1 cellular context compared by ENCODE assay signal in the genomic region with DNA sequence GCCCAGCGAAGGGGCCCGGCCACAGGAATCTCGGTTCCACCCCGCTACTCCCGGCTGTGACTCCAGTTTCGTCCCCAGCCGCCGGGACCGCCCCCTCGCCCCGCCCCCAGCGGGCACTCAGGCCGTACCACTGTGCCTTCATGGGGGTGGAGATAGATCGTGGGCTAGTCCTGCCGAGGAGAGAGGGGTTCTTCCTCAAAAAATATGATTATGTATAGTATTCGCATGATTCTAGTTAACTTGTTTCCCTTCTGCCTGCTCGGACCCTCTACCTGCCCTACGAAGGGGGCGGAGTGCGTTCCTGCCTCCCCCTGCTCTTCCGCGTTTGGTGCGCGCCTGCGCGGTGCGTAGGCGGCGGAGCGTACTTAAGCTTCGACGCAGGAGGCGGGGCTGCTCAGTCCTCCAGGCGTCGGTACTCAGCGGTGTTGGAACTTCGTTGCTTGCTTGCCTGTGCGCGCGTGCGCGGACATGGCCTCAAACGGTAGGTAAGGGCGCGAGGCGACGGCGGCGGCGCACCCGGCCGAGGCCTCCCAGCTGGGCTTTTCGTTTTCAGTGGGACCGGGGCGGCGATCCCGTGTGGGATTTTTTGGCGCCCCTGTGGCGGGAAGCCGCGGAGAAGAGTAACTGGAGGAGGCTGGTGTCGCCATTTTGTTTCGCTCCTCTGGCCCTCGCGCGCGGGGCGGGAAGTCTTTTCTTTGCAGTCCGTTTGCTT.
A peak's percentile ranks its signal among the peaks of the same experiment; 100 is the strongest.
TF ChIP-seq lines count a peak whose summit lies in the region.

A gene (plus strand): TSS at position 393 of the 712 bp plus-strand sequence. CDS start 76 bp downstream, at position 469.

TF ChIP-seq in GM12878, 131 proteins besides CTCF, POLR2A, EP300 and RAD21 (continued from another document and continues in another):
- TF ChIP-seq, protein P1, sequence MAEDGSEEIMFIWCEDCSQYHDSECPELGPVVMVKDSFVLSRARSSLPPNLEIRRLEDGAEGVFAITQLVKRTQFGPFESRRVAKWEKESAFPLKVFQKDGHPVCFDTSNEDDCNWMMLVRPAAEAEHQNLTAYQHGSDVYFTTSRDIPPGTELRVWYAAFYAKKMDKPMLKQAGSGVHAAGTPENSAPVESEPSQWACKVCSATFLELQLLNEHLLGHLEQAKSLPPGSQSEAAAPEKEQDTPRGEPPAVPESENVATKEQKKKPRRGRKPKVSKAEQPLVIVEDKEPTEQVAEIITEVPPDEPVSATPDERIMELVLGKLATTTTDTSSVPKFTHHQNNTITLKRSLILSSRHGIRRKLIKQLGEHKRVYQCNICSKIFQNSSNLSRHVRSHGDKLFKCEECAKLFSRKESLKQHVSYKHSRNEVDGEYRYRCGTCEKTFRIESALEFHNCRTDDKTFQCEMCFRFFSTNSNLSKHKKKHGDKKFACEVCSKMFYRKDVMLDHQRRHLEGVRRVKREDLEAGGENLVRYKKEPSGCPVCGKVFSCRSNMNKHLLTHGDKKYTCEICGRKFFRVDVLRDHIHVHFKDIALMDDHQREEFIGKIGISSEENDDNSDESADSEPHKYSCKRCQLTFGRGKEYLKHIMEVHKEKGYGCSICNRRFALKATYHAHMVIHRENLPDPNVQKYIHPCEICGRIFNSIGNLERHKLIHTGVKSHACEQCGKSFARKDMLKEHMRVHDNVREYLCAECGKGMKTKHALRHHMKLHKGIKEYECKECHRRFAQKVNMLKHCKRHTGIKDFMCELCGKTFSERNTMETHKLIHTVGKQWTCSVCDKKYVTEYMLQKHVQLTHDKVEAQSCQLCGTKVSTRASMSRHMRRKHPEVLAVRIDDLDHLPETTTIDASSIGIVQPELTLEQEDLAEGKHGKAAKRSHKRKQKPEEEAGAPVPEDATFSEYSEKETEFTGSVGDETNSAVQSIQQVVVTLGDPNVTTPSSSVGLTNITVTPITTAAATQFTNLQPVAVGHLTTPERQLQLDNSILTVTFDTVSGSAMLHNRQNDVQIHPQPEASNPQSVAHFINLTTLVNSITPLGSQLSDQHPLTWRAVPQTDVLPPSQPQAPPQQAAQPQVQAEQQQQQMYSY (CRISPR knock-in tag; IDR thresholded peaks at IDR 0.05): peak; percentile 63; the same call in 1 of the 2 replicates
- peak; percentile 63 for TF ChIP-seq HCFC1 (IDR thresholded peaks at IDR 0.05; ENCODE audit: low read length)
- TF ChIP-seq PAX5 (IDR thresholded peaks at IDR 0.05; ENCODE audit: borderline replicate concordance, low read depth, low read length): peak; percentile 98
- peak in 1 of 2 experiments; percentile 85; a peak in 2 of 4 replicates for TF ChIP-seq IKZF2 (IDR thresholded peaks at IDR 0.05)
- TF ChIP-seq, protein P2, sequence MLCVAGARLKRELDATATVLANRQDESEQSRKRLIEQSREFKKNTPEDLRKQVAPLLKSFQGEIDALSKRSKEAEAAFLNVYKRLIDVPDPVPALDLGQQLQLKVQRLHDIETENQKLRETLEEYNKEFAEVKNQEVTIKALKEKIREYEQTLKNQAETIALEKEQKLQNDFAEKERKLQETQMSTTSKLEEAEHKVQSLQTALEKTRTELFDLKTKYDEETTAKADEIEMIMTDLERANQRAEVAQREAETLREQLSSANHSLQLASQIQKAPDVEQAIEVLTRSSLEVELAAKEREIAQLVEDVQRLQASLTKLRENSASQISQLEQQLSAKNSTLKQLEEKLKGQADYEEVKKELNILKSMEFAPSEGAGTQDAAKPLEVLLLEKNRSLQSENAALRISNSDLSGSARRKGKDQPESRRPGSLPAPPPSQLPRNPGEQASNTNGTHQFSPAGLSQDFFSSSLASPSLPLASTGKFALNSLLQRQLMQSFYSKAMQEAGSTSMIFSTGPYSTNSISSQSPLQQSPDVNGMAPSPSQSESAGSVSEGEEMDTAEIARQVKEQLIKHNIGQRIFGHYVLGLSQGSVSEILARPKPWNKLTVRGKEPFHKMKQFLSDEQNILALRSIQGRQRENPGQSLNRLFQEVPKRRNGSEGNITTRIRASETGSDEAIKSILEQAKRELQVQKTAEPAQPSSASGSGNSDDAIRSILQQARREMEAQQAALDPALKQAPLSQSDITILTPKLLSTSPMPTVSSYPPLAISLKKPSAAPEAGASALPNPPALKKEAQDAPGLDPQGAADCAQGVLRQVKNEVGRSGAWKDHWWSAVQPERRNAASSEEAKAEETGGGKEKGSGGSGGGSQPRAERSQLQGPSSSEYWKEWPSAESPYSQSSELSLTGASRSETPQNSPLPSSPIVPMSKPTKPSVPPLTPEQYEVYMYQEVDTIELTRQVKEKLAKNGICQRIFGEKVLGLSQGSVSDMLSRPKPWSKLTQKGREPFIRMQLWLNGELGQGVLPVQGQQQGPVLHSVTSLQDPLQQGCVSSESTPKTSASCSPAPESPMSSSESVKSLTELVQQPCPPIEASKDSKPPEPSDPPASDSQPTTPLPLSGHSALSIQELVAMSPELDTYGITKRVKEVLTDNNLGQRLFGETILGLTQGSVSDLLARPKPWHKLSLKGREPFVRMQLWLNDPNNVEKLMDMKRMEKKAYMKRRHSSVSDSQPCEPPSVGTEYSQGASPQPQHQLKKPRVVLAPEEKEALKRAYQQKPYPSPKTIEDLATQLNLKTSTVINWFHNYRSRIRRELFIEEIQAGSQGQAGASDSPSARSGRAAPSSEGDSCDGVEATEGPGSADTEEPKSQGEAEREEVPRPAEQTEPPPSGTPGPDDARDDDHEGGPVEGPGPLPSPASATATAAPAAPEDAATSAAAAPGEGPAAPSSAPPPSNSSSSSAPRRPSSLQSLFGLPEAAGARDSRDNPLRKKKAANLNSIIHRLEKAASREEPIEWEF (IDR thresholded peaks at IDR 0.05; ENCODE audit: insufficient replicate concordance, low read depth, low read length): no peak
- TF ChIP-seq, protein P3, sequence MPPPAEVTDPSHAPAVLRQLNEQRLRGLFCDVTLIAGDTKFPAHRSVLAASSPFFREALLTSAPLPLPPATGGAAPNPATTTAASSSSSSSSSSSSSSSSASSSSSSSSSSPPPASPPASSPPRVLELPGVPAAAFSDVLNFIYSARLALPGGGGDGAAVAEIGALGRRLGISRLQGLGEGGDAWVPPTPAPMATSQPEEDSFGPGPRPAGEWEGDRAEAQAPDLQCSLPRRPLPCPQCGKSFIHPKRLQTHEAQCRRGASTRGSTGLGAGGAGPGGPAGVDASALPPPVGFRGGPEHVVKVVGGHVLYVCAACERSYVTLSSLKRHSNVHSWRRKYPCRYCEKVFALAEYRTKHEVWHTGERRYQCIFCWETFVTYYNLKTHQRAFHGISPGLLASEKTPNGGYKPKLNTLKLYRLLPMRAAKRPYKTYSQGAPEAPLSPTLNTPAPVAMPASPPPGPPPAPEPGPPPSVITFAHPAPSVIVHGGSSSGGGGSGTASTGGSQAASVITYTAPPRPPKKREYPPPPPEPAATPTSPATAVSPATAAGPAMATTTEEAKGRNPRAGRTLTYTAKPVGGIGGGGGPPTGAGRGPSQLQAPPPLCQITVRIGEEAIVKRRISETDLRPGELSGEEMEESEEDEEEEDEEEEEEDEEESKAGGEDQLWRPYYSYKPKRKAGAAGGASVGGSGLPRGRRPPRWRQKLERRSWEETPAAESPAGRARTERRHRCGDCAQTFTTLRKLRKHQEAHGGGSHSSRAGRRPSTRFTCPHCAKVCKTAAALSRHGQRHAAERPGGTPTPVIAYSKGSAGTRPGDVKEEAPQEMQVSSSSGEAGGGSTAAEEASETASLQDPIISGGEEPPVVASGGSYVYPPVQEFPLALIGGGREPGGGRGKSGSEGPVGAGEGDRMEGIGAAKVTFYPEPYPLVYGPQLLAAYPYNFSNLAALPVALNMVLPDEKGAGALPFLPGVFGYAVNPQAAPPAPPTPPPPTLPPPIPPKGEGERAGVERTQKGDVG (CRISPR knock-in tag; IDR thresholded peaks at IDR 0.05): no peak
- TF ChIP-seq JUNB (IDR thresholded peaks at IDR 0.05): no peak
- TF ChIP-seq POU2F2 (IDR thresholded peaks at IDR 0.05; ENCODE audit: borderline replicate concordance, low read depth, low read length): peak; percentile 100
- TF ChIP-seq SIX5 (IDR thresholded peaks at IDR 0.05; ENCODE audit: low read depth, low read length, severe bottlenecking): peak; percentile 35
- no peak for TF ChIP-seq NFXL1 (IDR thresholded peaks at IDR 0.05; ENCODE audit: borderline replicate concordance)
- no peak for TF ChIP-seq PAX8 (IDR thresholded peaks at IDR 0.05)
- TF ChIP-seq NR2C1 (IDR thresholded peaks at IDR 0.05): no peak
- TF ChIP-seq, protein P4, sequence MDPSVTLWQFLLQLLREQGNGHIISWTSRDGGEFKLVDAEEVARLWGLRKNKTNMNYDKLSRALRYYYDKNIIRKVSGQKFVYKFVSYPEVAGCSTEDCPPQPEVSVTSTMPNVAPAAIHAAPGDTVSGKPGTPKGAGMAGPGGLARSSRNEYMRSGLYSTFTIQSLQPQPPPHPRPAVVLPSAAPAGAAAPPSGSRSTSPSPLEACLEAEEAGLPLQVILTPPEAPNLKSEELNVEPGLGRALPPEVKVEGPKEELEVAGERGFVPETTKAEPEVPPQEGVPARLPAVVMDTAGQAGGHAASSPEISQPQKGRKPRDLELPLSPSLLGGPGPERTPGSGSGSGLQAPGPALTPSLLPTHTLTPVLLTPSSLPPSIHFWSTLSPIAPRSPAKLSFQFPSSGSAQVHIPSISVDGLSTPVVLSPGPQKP (IDR thresholded peaks at IDR 0.05; ENCODE audit: low read depth, low read length): peak; percentile 51; the same call in 1 of the 2 replicates
- peak; percentile 73 for TF ChIP-seq CBX5 (IDR thresholded peaks at IDR 0.05; ENCODE audit: low read depth)
- TF ChIP-seq BHLHE40 (IDR thresholded peaks at IDR 0.05; ENCODE audit: borderline replicate concordance in 1 of 2, low read depth in 2 of 2, low read length in 1 of 2): peak; percentile 99
- TF ChIP-seq HDAC2 (IDR thresholded peaks at IDR 0.05): no peak
- peak; percentile 100 for TF ChIP-seq ATF7 (IDR thresholded peaks at IDR 0.05; ENCODE audit: low read depth)
- no peak for TF ChIP-seq YBX1 (IDR thresholded peaks at IDR 0.05)
- TF ChIP-seq, protein P5, sequence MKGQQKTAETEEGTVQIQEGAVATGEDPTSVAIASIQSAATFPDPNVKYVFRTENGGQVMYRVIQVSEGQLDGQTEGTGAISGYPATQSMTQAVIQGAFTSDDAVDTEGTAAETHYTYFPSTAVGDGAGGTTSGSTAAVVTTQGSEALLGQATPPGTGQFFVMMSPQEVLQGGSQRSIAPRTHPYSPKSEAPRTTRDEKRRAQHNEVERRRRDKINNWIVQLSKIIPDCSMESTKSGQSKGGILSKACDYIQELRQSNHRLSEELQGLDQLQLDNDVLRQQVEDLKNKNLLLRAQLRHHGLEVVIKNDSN (IDR thresholded peaks at IDR 0.05; ENCODE audit: borderline replicate concordance, extremely low read length, insufficient read depth, low read depth, low read length): no peak
- TF ChIP-seq, protein P6, sequence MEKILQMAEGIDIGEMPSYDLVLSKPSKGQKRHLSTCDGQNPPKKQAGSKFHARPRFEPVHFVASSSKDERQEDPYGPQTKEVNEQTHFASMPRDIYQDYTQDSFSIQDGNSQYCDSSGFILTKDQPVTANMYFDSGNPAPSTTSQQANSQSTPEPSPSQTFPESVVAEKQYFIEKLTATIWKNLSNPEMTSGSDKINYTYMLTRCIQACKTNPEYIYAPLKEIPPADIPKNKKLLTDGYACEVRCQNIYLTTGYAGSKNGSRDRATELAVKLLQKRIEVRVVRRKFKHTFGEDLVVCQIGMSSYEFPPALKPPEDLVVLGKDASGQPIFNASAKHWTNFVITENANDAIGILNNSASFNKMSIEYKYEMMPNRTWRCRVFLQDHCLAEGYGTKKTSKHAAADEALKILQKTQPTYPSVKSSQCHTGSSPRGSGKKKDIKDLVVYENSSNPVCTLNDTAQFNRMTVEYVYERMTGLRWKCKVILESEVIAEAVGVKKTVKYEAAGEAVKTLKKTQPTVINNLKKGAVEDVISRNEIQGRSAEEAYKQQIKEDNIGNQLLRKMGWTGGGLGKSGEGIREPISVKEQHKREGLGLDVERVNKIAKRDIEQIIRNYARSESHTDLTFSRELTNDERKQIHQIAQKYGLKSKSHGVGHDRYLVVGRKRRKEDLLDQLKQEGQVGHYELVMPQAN (conservative IDR thresholded peaks at IDR 0.05): peak; percentile 86
- TF ChIP-seq WRNIP1 (IDR thresholded peaks at IDR 0.05; ENCODE audit: borderline replicate concordance, low read depth, low read length): no peak
- TF ChIP-seq, protein P7, sequence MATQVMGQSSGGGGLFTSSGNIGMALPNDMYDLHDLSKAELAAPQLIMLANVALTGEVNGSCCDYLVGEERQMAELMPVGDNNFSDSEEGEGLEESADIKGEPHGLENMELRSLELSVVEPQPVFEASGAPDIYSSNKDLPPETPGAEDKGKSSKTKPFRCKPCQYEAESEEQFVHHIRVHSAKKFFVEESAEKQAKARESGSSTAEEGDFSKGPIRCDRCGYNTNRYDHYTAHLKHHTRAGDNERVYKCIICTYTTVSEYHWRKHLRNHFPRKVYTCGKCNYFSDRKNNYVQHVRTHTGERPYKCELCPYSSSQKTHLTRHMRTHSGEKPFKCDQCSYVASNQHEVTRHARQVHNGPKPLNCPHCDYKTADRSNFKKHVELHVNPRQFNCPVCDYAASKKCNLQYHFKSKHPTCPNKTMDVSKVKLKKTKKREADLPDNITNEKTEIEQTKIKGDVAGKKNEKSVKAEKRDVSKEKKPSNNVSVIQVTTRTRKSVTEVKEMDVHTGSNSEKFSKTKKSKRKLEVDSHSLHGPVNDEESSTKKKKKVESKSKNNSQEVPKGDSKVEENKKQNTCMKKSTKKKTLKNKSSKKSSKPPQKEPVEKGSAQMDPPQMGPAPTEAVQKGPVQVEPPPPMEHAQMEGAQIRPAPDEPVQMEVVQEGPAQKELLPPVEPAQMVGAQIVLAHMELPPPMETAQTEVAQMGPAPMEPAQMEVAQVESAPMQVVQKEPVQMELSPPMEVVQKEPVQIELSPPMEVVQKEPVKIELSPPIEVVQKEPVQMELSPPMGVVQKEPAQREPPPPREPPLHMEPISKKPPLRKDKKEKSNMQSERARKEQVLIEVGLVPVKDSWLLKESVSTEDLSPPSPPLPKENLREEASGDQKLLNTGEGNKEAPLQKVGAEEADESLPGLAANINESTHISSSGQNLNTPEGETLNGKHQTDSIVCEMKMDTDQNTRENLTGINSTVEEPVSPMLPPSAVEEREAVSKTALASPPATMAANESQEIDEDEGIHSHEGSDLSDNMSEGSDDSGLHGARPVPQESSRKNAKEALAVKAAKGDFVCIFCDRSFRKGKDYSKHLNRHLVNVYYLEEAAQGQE (IDR thresholded peaks at IDR 0.05; ENCODE audit: low read depth, low read length): peak; percentile 65; the same call in 1 of the 2 replicates
- TF ChIP-seq RUNX3 (IDR thresholded peaks at IDR 0.05; ENCODE audit: low read length): peak; percentile 38
- TF ChIP-seq ZZZ3 (IDR thresholded peaks at IDR 0.05; ENCODE audit: control insufficient read depth, insufficient read length, low read depth): no peak
- no peak; the same call in 1 of the 2 replicates for TF ChIP-seq EED (IDR thresholded peaks at IDR 0.05; ENCODE audit: low read depth)
- peak; percentile 93 to 100 for TF ChIP-seq EGR1 (IDR thresholded peaks at IDR 0.05; ENCODE audit: borderline replicate concordance in 1 of 2, low read depth in 2 of 2, low read length in 2 of 2)
- TF ChIP-seq MYC (IDR thresholded peaks at IDR 0.05; ENCODE audit: insufficient read depth, insufficient read length, insufficient replicate concordance, low read length, severe bottlenecking): no peak
